In the genomic region with DNA sequence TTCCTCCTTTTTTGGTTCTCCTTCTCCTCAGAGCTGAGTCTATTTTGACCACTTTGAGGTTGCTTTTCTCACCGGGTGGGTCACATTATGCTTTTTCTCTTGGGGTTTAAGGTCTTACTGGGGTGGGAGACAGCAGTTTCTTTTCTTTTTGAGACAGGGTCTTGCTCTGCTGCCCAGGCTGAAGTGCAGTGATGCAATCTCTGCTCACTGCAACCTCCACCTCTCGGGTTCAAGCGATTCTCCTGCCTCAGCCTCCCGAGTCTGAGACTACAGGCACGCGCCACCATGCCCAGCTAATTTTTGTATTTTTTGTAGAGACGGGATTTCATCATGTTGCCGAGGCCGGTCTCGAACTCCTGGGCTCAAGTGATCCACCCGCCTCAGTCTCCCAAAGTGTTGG, we compare ENCODE assay signal across 8 cellular contexts. TPM values are rescaled to one million over a fixed set of nuclear protein-coding genes. Genes with fewer than 3 reads are reported as not detected.
DNase-seq lines count a peak whose midpoint lies in the region; ATAC-seq and TF ChIP-seq lines count a peak whose summit lies in the region.
"Not testable (repeated sequence)": the region's sequence is repeated elsewhere in the genome, so short reads cannot be mapped to it uniquely, and the experiment has no call there.
"Had no signal": no experiment of that assay in that cellular context is flagged by ENCODE, and none has a peak within 500 bp of the region (broad histone marks: within the 10 kb centered on the region; RNA-seq: fewer than 3 reads in every experiment).

No MANE protein-coding gene starts in this region.

- H3K27ac Mint-ChIP-seq in WTC11 = not testable (repeated sequence)
- H3K27ac Mint-ChIP-seq in mesothelial cell of epicardium = peak overlapping the region; percentile 87

- not testable (repeated sequence) for H3K27me3 ChIP-seq in BLaER1 treated with 17β-estradiol and CSF1 and Interleukin-3, amounts not matched to agents 10 nM and 100 nM; trophoblast cell (ENCODE audit: insufficient read depth, low read length)

- peak overlapping the region in 7 of 11 experiments; percentile 41 to 60 (median 48); a peak in 14 of 22 replicates for H3K4me2 ChIP-seq in BLaER1 treated with 17β-estradiol and CSF1 and Interleukin-3, amounts not matched to agents 10 nM and 100 nM
- H3K4me2 ChIP-seq in trophoblast cell (ENCODE audit: low read length) = not testable (repeated sequence)

- H3K9me3 Mint-ChIP-seq in WTC11, mesothelial cell of epicardium: not testable (repeated sequence)

- H2BK120ac ChIP-seq in trophoblast cell (ENCODE audit: insufficient read depth, low read length, poor library complexity) = not testable (repeated sequence)

- not testable (repeated sequence) for H3K23ac ChIP-seq in trophoblast cell (ENCODE audit: low read length)

- not testable (repeated sequence) for H3K4me3 Mint-ChIP-seq in WTC11, mesothelial cell of epicardium

- H3K4ac ChIP-seq in trophoblast cell (ENCODE audit: low read depth, low read length) = peak overlapping the region; percentile 18

- not testable (repeated sequence) for H3K4me3 ChIP-seq in BLaER1 treated with 17β-estradiol and CSF1 and Interleukin-3, amounts not matched to agents 10 nM and 100 nM; trophoblast cell (ENCODE audit: low read depth, low read length)

- H3K4me1 ChIP-seq in BLaER1 treated with 17β-estradiol and CSF1 and Interleukin-3, amounts not matched to agents 10 nM and 100 nM = peaks cover 5 to 31% (median 26%) of the 10 kb centered on the region in 10 experiments; a peak in 19 of 20 replicates
- H3K4me1 ChIP-seq in trophoblast cell (ENCODE audit: control insufficient read depth in 1 of 2, insufficient read depth in 2 of 2, low read length in 2 of 2) = peaks cover 8 to 11% of the 10 kb centered on the region in 2 experiments

- not testable (repeated sequence) for H4K20me1 ChIP-seq in BLaER1 treated with 17β-estradiol and CSF1 and Interleukin-3, amounts not matched to agents 10 nM and 100 nM

- not testable (repeated sequence) for H2BK5ac ChIP-seq in trophoblast cell (ENCODE audit: low read depth, low read length, poor library complexity)

- not testable (repeated sequence) for H3K14ac ChIP-seq in trophoblast cell (ENCODE audit: low read length)

- H3K79me1 ChIP-seq in trophoblast cell (ENCODE audit: low read length) = not testable (repeated sequence)

- not testable (repeated sequence) for H3K9ac ChIP-seq in BLaER1 treated with 17β-estradiol and CSF1 and Interleukin-3, amounts not matched to agents 10 nM and 100 nM; trophoblast cell (ENCODE audit: low read length)

- not testable (repeated sequence) for H2AFZ ChIP-seq in trophoblast cell (ENCODE audit: insufficient read depth, low read length, poor library complexity)

- H4K91ac ChIP-seq in trophoblast cell (ENCODE audit: low read depth, low read length) = not testable (repeated sequence)

- H3K36me3 ChIP-seq in BLaER1 treated with 17β-estradiol and CSF1 and Interleukin-3, amounts not matched to agents 10 nM and 100 nM; trophoblast cell (ENCODE audit: control insufficient read depth in 1 of 2, insufficient read depth in 2 of 2, low read length in 2 of 2): not testable (repeated sequence)

- not testable (repeated sequence) for H3K9me3 ChIP-seq in BLaER1 treated with 17β-estradiol and CSF1 and Interleukin-3, amounts not matched to agents 10 nM and 100 nM (replicated peaks in 1 of 11); trophoblast cell (ENCODE audit: insufficient read depth, low read depth, low read length)

- peak; percentile 17 for ATAC-seq in GM21619 (IDR thresholded peaks at IDR 0.05; ENCODE audit: unreplicated experiment)
- peak; percentile 16 for ATAC-seq in HG02610 (IDR thresholded peaks at IDR 0.05; ENCODE audit: unreplicated experiment)
- not testable (repeated sequence) for ATAC-seq in WTC11

- H3K4me1 Mint-ChIP-seq in WTC11 (peaks cover 99% of the 10 kb centered on the region), mesothelial cell of epicardium (peaks cover 82% of the 10 kb centered on the region)

- not testable (repeated sequence) for DNase-seq in WTC11 (ENCODE audit: low spot score); mesothelial cell of epicardium (ENCODE audit: low spot score in 2 of 2, unreplicated experiment in 2 of 2); trophoblast cell

- H2BK12ac ChIP-seq in trophoblast cell (ENCODE audit: low read length) = not testable (repeated sequence)

- WGBS in trophoblast cell (ENCODE audit: extremely low coverage, insufficient coverage, insufficient read length) = no CpG with 5 or more reads among the region's 11 CpGs

- not testable (repeated sequence) for H3K27ac ChIP-seq in BLaER1 treated with 17β-estradiol and CSF1 and Interleukin-3, amounts not matched to agents 10 nM and 100 nM; trophoblast cell (ENCODE audit: low read depth, low read length)

- POLR2A ChIA-PET in WTC11 (lab: Charles Lee) = not testable (repeated sequence)

- H3K79me2 ChIP-seq in trophoblast cell (ENCODE audit: control insufficient read depth, insufficient read depth, low read length, poor library complexity) = peaks cover 20% of the 10 kb centered on the region

- H4K12ac ChIP-seq in trophoblast cell (ENCODE audit: low read depth, low read length) = not testable (repeated sequence)

- TF ChIP-seq CTCF in WTC11 (IDR thresholded peaks at IDR 0.05); mesothelial cell of epicardium (IDR thresholded peaks at IDR 0.05; ENCODE audit: unreplicated experiment): not testable (repeated sequence)

- H3K27me3 Mint-ChIP-seq in WTC11 (ENCODE audit: low read depth); mesothelial cell of epicardium (ENCODE audit: low read depth): not testable (repeated sequence)

- CTCF ChIA-PET in WTC11 (lab: Charles Lee) = not testable (repeated sequence)

- H3K36me3 Mint-ChIP-seq in WTC11, mesothelial cell of epicardium: not testable (repeated sequence)

- not testable (repeated sequence) for H2AK5ac ChIP-seq in trophoblast cell (ENCODE audit: low read length)

- not testable (repeated sequence) for H3K18ac ChIP-seq in trophoblast cell (ENCODE audit: low read length)

- not testable (repeated sequence) for H4K8ac ChIP-seq in trophoblast cell (ENCODE audit: low read depth, low read length)

TF ChIP-seq in WTC11, 78 proteins besides CTCF, POLR2A, EP300 and RAD21:
- peak; percentile 84 for TF ChIP-seq ZNF121 (CRISPR knock-in tag; IDR thresholded peaks at IDR 0.05)

RNA-seq across cellular contexts. Expression of gene SEMA6A, which starts 51.4 kb away (rescaled TPM):
- total RNA-seq in WTC11 (2021) (336 to 406 TPM (median 357 TPM) in 3 replicates), mesothelial cell of epicardium (129 to 138 TPM (median 132 TPM) in 3 replicates)
- polyA plus RNA-seq in trophoblast cell (2013) = 559 and 563 TPM in 2 replicates
- total RNA-seq: CD4-positive, CD25-positive, alpha-beta regulatory T cell; CD8-positive, alpha-beta T cell had no signal
